In genomic region chr12:69412655-69413054, GRCh38 we compare ENCODE assay signal across 24 cellular contexts.
"Had no signal": no experiment of that assay in that cellular context is flagged by ENCODE, and none has a peak within 500 bp of the region (broad histone marks: within the 10 kb centered on the region; RNA-seq: fewer than 3 reads in every experiment).

No MANE protein-coding gene starts in this region.

- H3K9me3 Mint-ChIP-seq: memory B cell, natural killer cell, type B pancreatic cell had no signal

- DNase-seq: dermis blood vessel endothelial cell; effector memory CD4-positive, alpha-beta T cell; erythroblast; esophagus squamous epithelium; head of caudate nucleus; kidney; natural killer cell; pancreas; stimulated activated CD4-positive, alpha-beta T cell treated with anti-CD3 and anti-CD28 coated beads, Interleukin-12 subunit alpha, Interleukin-12 subunit beta, amount 100 ng/mL, for 4 hours; stimulated activated CD4-positive, alpha-beta T cell treated with anti-CD3 and anti-CD28 coated beads, Interleukin-1b, Interleukin-23, amount 100 ng/mL, for 48 hours; stimulated activated CD4-positive, alpha-beta T cell treated with anti-CD3 and anti-CD28 coated beads, Interleukin-4, amount 100 ng/mL, for 1 hour; stimulated activated CD8-positive, alpha-beta memory T cell treated with anti-CD3 and anti-CD28 coated beads, Interleukin-4, amount 100 ng/mL, for 48 hours; stimulated activated naive CD4-positive, alpha-beta T cell treated with Interleukin-2 at 50 U/mL for 16 hours; stomach; thyroid gland had no signal

- H3K27ac Mint-ChIP-seq: memory B cell, natural killer cell, progenitor cell of endocrine pancreas, type B pancreatic cell had no signal

- H3K27ac ChIP-seq: coronary artery, esophagus squamous epithelium, neutrophil, pancreas, stomach, thyroid gland had no signal

- H3K9me3 ChIP-seq: esophagus squamous epithelium, neutrophil, pancreas, stomach, thyroid gland had no signal

- H3K27me3 ChIP-seq: esophagus squamous epithelium, neutrophil, pancreas, stomach, thyroid gland had no signal

- H3K4me1 Mint-ChIP-seq: memory B cell, natural killer cell had no signal

- H3K27me3 Mint-ChIP-seq: memory B cell, progenitor cell of endocrine pancreas, type B pancreatic cell had no signal

- H3K4me1 ChIP-seq: pancreas had no signal

- ATAC-seq: left lobe of liver, natural killer cell, pancreas, sciatic nerve had no signal

- H3K4me3 Mint-ChIP-seq: memory B cell, natural killer cell, type B pancreatic cell had no signal

- H3K4me3 ChIP-seq: coronary artery, esophagus squamous epithelium, lung, pancreas, smooth muscle cell, stomach, thyroid gland had no signal

- H3K36me3 ChIP-seq: esophagus squamous epithelium, neutrophil, pancreas, thyroid gland had no signal

- H3K4me2 ChIP-seq: smooth muscle cell had no signal
